ENCODE assay signal across 9 cellular contexts in genomic region chr12:106583578-106584103, GRCh38. TPM values are rescaled to one million over a fixed set of nuclear protein-coding genes. Genes with fewer than 3 reads are reported as not detected.
DNase-seq lines count a peak whose midpoint lies in the region; ATAC-seq, FAIRE-seq and TF ChIP-seq lines count a peak whose summit lies in the region.
"Had no signal": no experiment of that assay in that cellular context is flagged by ENCODE, and none has a peak within 500 bp of the region (broad histone marks: within the 10 kb centered on the region; RNA-seq: fewer than 3 reads in every experiment).

No MANE protein-coding gene starts in this region.

- WGBS in tibial nerve, 2 donors = 2 to 3% methylated on average over 41 to 49 of the region's 50 CpGs

- H4K20me1 ChIP-seq in keratinocyte (ENCODE audit: control insufficient read depth, extremely low read depth, insufficient read depth, low read length) = no peaks in the 10 kb centered on the region

- H3K27me3 ChIP-seq in cardiac muscle cell (peaks cover 100% of the 10 kb centered on the region), adipocyte (replicated peaks; ENCODE audit: control insufficient read depth, insufficient read depth, low read length) (peaks cover 67% of the 10 kb centered on the region), keratinocyte (ENCODE audit: control insufficient read depth, extremely low read depth, insufficient read depth, low read length) (peaks cover 86% of the 10 kb centered on the region), tibial nerve (peaks cover 0 to 100% of the 10 kb centered on the region in 2 donors)

- no peaks in the 10 kb centered on the region for H3K9me1 ChIP-seq in keratinocyte (ENCODE audit: control insufficient read depth, extremely low read depth, insufficient read depth, low read length)

- dilution Hi-C loops in keratinocyte (cut with MboI; ENCODE audit: extremely low pct_ligation_motif_present, low sequenced_read_pairs) = no loop called here

- no peaks in the 10 kb centered on the region for H3K36me3 ChIP-seq in cardiac muscle cell
- no peaks in the 10 kb centered on the region for H3K36me3 ChIP-seq in adipocyte (ENCODE audit: control insufficient read depth, insufficient read depth, low read length, severe bottlenecking)
- no peaks in the 10 kb centered on the region for H3K36me3 ChIP-seq in keratinocyte (ENCODE audit: control insufficient read depth in 2 of 2, extremely low read depth in 1 of 2, insufficient read depth in 2 of 2, low read length in 2 of 2)
- no peaks in the 10 kb centered on the region for H3K36me3 ChIP-seq in tibial nerve

- H3K4me2 ChIP-seq in keratinocyte (ENCODE audit: control insufficient read depth, extremely low read depth, insufficient read depth, low read depth, low read length) = peak overlapping the region; percentile 77

- no peak for FAIRE-seq in keratinocyte (lab: Jason Lieb, UNC)

- intact Hi-C loops in Right ventricle myocardium inferior (cut with DNase I) = no loop called here

- H3K9me3 ChIP-seq in cardiac muscle cell (ENCODE audit: low read depth) = no peaks in the 10 kb centered on the region
- peaks cover 3% of the 10 kb centered on the region for H3K9me3 ChIP-seq in adipocyte (ENCODE audit: control insufficient read depth, low read length)
- H3K9me3 ChIP-seq in keratinocyte (ENCODE audit: control insufficient read depth, low read depth, low read length) = no peaks in the 10 kb centered on the region
- no peaks in the 10 kb centered on the region for H3K9me3 ChIP-seq in tibial nerve

- no peak overlapping the region for H2AFZ ChIP-seq in keratinocyte (ENCODE audit: control insufficient read depth, low read length)

- H3K9ac ChIP-seq in adipocyte (ENCODE audit: low read length) (no peak overlapping the region), keratinocyte (ENCODE audit: control insufficient read depth, extremely low read depth, insufficient read depth, low read length) (no peak overlapping the region)

- H3K4me1 ChIP-seq in cardiac muscle cell (ENCODE audit: low read depth) (peaks cover 22% of the 10 kb centered on the region), adipocyte (ENCODE audit: control insufficient read depth, insufficient read depth, low read length) (peaks cover 5% of the 10 kb centered on the region), keratinocyte (ENCODE audit: control insufficient read depth, extremely low read depth, insufficient read depth, low read length) (peaks cover 2% of the 10 kb centered on the region), tibial nerve (peaks cover 0 to 75% (median 46%) of the 10 kb centered on the region in 4 donors)

- H3K4me3 ChIP-seq in cardiac muscle cell (peak overlapping the region; percentile 27), adipocyte (ENCODE audit: low read length) (peak overlapping the region; percentile 68), keratinocyte (ENCODE audit: control insufficient read depth in 2 of 3, extremely low read depth in 1 of 3, insufficient read depth in 2 of 3, low read depth in 1 of 3, low read length in 3 of 3) (no peak overlapping the region), tibial nerve (peak overlapping the region; percentile 26 to 51 (median 42))

- H3K27ac ChIP-seq in cardiac muscle cell (no peak overlapping the region), keratinocyte (ENCODE audit: control insufficient read depth, insufficient read depth, low read length) (no peak overlapping the region), tibial nerve (no peak overlapping the region)

- no peak for TF ChIP-seq POLR2A in tibial nerve (IDR thresholded peaks at IDR 0.05)

- DNase-seq in cardiac muscle cell (ENCODE audit: low read depth in 1 of 2, low spot score in 1 of 2) (peak; percentile 27 to 29), Right ventricle myocardium inferior (ENCODE audit: missing footprints) (no peak), adipocyte (ENCODE audit: low read depth) (peak; percentile 30), keratinocyte (ENCODE audit: low read depth, low spot score) (no peak), tibial nerve (ENCODE audit: low spot score in 2 of 2) (no peak), NOMO-1 (lab: John Stamatoyannopoulos, UW; ENCODE audit: unreplicated experiment in 2 of 2) (no peak)
- DNase-seq: NCI-H2029 had no signal

- H3K79me2 ChIP-seq in keratinocyte (ENCODE audit: control insufficient read depth, insufficient read depth, low read length) = no peaks in the 10 kb centered on the region

- no peak for TF ChIP-seq EP300 in tibial nerve (IDR thresholded peaks at IDR 0.05)

- TF ChIP-seq CTCF in cardiac muscle cell (IDR thresholded peaks at IDR 0.05; ENCODE audit: low read depth, low read length) (no peak), keratinocyte (optimal IDR thresholded peaks at IDR 0.05 in 1 of 3, IDR thresholded peaks at IDR 0.05 in 1 of 3, conservative IDR thresholded peaks at IDR 0.05 in 1 of 3; ENCODE audit: extremely low read depth in 1 of 3, insufficient read depth in 2 of 3, low read length in 3 of 3) (no peak), tibial nerve (IDR thresholded peaks at IDR 0.05) (no peak)

- ATAC-seq in Right ventricle myocardium inferior (no peak), HG03095 (IDR thresholded peaks at IDR 0.05; ENCODE audit: unreplicated experiment) (no peak), HG02623 (IDR thresholded peaks at IDR 0.05; ENCODE audit: unreplicated experiment) (no peak)

RNA-seq across cellular contexts. Expression of gene RFX4, which starts 0.8 kb away (rescaled TPM):
- not detected in 2 replicates for total RNA-seq in cardiac muscle cell
- polyA plus RNA-seq in cardiac muscle cell = not detected in 2 replicates
- not detected for total RNA-seq in Right ventricle myocardium inferior
- not detected in 3 replicates for polyA plus RNA-seq in keratinocyte
- polyA plus RNA-seq in keratinocyte (2011; ENCODE audit: low read depth) = not detected
- not detected in 2 replicates for polyA plus RNA-seq in keratinocyte (2011; cell fraction: cytosol; rRNA removed)
- not detected in 2 replicates for polyA plus RNA-seq in keratinocyte (2011; cell fraction: nucleus; rRNA removed)
- not detected in 2 replicates for polyA plus RNA-seq in keratinocyte (2012; ENCODE audit: low replicate concordance)
- polyA minus RNA-seq in keratinocyte = not detected in 3 replicates
- not detected for polyA minus RNA-seq in keratinocyte (2011; cell fraction: cytosol; rRNA and poly(A)+ RNA removed)
- polyA minus RNA-seq in keratinocyte (2011; cell fraction: nucleus; rRNA and poly(A)+ RNA removed) = not detected in 2 replicates
- total RNA-seq in tibial nerve = not detected

Comparison
In these comparisons a context has a peak if more than half of its experiments do, and no peak if none do; other contexts are left out.
1. DNase-seq: peak in cardiac muscle cell (2 of 2) and adipocyte (single experiment); none in Right ventricle myocardium inferior (single experiment), keratinocyte (single experiment), tibial nerve (0 of 2) and NOMO-1 (0 of 2).
2. H3K4me3 ChIP-seq: peak in cardiac muscle cell (single experiment), adipocyte (single experiment) and tibial nerve (4 of 4); none in keratinocyte (0 of 3).